In the genomic region with DNA sequence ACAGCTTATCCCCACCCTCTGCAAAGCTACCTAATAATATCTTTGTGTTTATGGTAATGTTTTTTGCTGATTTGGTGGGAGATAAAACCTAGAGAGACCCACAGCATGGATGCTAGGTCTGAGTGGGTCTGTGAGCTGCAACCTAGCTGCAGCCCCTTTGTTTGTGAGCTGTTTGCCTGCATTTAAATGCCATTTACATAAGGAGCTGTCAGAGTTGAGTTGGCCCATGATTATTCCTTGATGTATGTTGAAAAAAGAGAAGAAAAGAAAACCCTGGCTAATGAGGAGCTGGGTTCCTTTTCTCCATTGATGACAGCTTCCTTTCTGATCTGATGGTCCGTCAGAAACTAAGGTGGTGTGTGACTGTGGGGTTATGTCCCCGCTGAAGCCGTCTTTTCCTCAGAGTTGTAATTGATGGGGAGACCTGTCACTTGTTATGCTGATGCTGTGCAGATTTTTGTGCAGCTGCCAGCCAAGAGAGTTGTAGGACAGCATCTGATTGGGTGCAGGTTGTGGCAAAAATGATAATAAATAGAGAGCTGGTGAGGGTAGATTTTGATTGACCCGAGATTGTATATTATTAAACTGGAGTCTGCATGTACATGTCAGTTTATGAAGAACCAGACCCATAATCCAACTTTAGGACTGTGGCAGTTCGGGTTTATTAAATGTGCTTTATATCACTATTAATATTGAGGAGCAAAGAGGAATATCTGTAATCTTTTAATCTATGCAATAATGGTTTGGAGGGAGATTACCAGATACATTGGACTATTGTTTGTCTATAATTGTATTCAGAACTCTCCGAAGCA, we compare ENCODE assay signal across 22 cellular contexts.
"Had no signal": no experiment of that assay in that cellular context is flagged by ENCODE, and none has a peak within 500 bp of the region (broad histone marks: within the 10 kb centered on the region; RNA-seq: fewer than 3 reads in every experiment).

No MANE protein-coding gene starts in this region.

- H3K27ac ChIP-seq: coronary artery, epithelial cell of prostate, heart right ventricle, left lung, pancreas, thoracic aorta had no signal

- H3K36me3 ChIP-seq: heart right ventricle, left lung, pancreas, thoracic aorta had no signal

- H3K9me3 ChIP-seq: heart right ventricle, left lung, pancreas, thoracic aorta had no signal

- H3K4me2 ChIP-seq: smooth muscle cell had no signal

- H3K4me1 ChIP-seq: pancreas had no signal

- FAIRE-seq: bronchial epithelial cell, keratinocyte, pancreas had no signal

- DNase-seq: activated CD4-positive, alpha-beta T cell treated with anti-CD3 and anti-CD28 coated beads for 4 hours; activated CD4-positive, alpha-beta T cell treated with anti-CD3 and anti-CD28 coated beads, Interleukin-2, amount 50 U/mL, for 48 hours; activated CD8-positive, alpha-beta memory T cell treated with anti-CD3 and anti-CD28 coated beads, Interleukin-2, amount 50 U/mL, for 48 hours; activated naive CD4-positive, alpha-beta T cell; activated naive CD8-positive, alpha-beta T cell treated with anti-CD3 and anti-CD28 coated beads for 36 hours; activated T-cell treated with anti-CD3 and anti-CD28 coated beads, Interleukin-2, amount 50 U/mL, for 4 hours; cerebellar nuclear complex; heart right ventricle; left lung; naive thymus-derived CD8-positive, alpha-beta T cell; pancreas; stimulated activated CD4-positive, alpha-beta T cell treated with anti-CD3 and anti-CD28 coated beads, Interleukin-15, amount 100 ng/mL, for 24 hours; stimulated activated naive B cell treated with anti-CD40 and anti-IgM and Interleukin-4, amounts not matched to agents 10 μg/mL and 1 μg/mL and 100 μg/mL, for 72 hours; T-helper 9 cell had no signal

- ATAC-seq: activated T-cell treated with anti-CD3 and anti-CD28 coated beads, Interleukin-2, amount 50 U/mL, for 4 hours; naive thymus-derived CD8-positive, alpha-beta T cell; pancreas; sciatic nerve; stimulated activated naive B cell treated with anti-CD40 and anti-IgM and Interleukin-4, amounts not matched to agents 10 μg/mL and 1 μg/mL and 100 μg/mL, for 72 hours had no signal

- H3K4me3 ChIP-seq: coronary artery, heart right ventricle, left lung, lung, pancreas, smooth muscle cell, thoracic aorta had no signal

- H3K27me3 ChIP-seq: heart right ventricle, left lung, pancreas had no signal
